1 cellular context compared by ENCODE assay signal in the genomic region with DNA sequence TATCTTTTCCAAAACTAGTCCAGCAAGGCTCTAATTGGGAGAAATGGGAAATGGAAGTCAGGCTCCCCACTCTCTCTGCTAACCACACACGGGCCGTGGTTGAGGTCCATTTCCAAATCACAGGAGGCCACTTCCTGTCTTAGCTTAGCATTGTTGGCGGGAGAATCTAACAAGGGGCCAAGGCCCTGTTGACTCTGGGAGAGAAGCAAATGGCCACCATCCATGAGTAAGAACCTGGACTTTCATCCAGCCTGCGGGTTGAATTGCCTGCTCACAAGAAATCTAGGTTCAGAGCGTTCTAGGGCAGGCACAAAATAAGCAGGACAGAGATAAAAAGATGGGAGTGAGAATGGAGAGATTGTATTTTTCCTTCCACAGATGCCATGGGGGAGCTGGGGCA.
TF ChIP-seq lines count a peak whose summit lies in the region.

No MANE protein-coding gene starts in this region.

TF ChIP-seq in HepG2, 621 proteins besides CTCF, POLR2A, EP300 and RAD21 (continued from another document and continues in another):
- TF ChIP-seq, protein P1, sequence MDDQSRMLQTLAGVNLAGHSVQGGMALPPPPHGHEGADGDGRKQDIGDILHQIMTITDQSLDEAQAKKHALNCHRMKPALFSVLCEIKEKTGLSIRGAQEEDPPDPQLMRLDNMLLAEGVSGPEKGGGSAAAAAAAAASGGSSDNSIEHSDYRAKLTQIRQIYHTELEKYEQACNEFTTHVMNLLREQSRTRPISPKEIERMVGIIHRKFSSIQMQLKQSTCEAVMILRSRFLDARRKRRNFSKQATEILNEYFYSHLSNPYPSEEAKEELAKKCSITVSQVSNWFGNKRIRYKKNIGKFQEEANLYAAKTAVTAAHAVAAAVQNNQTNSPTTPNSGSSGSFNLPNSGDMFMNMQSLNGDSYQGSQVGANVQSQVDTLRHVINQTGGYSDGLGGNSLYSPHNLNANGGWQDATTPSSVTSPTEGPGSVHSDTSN (CRISPR knock-in tag; IDR thresholded peaks at IDR 0.05; ENCODE audit: borderline replicate concordance): no peak
- TF ChIP-seq TCF12 (IDR thresholded peaks at IDR 0.05) (no peak), TCF12 (CRISPR knock-in tag; IDR thresholded peaks at IDR 0.05) (no peak), ZNF678 (CRISPR knock-in tag; IDR thresholded peaks at IDR 0.05) (no peak), ZNF605 (CRISPR knock-in tag; IDR thresholded peaks at IDR 0.05) (no peak), KAT2B (IDR thresholded peaks at IDR 0.05; ENCODE audit: borderline replicate concordance, low read depth, low read length) (no peak), ARNTL (CRISPR knock-in tag; IDR thresholded peaks at IDR 0.05) (no peak), ZNF773 (CRISPR knock-in tag; IDR thresholded peaks at IDR 0.05; ENCODE audit: borderline replicate concordance) (no peak), ZNF607 (CRISPR knock-in tag; IDR thresholded peaks at IDR 0.05; ENCODE audit: borderline replicate concordance) (no peak), ZNF75D (CRISPR knock-in tag; IDR thresholded peaks at IDR 0.05; ENCODE audit: borderline replicate concordance) (no peak), HMGA1 (CRISPR knock-in tag; conservative IDR thresholded peaks at IDR 0.05) (no peak), SP1 (IDR thresholded peaks at IDR 0.05) (no peak), SP1 (CRISPR knock-in tag; IDR thresholded peaks at IDR 0.05) (no peak), IKZF4 (CRISPR knock-in tag; IDR thresholded peaks at IDR 0.05; ENCODE audit: borderline replicate concordance, low read depth, not compliant biosample characterization) (no peak), ZNF652 (CRISPR knock-in tag; IDR thresholded peaks at IDR 0.05; ENCODE audit: borderline replicate concordance, low read depth) (no peak), SSRP1 (CRISPR knock-in tag; IDR thresholded peaks at IDR 0.05) (no peak), NR2F1 (CRISPR knock-in tag; IDR thresholded peaks at IDR 0.05) (no peak), ZBTB42 (CRISPR knock-in tag; IDR thresholded peaks at IDR 0.05) (no peak), CREM (IDR thresholded peaks at IDR 0.05) (peak; percentile 14; the same call in 1 of the 2 replicates), CREM (CRISPR knock-in tag; IDR thresholded peaks at IDR 0.05) (no peak), ZNF501 (CRISPR knock-in tag; IDR thresholded peaks at IDR 0.05) (0 out of 2 replicates have a peak, but pooled peaks have one; percentile 32), MXD4 (CRISPR knock-in tag; IDR thresholded peaks at IDR 0.05) (no peak), PPARG (CRISPR knock-in tag; conservative IDR thresholded peaks at IDR 0.05) (0 out of 2 replicates have a peak, but pooled peaks have one; percentile 11), HDAC1 (CRISPR knock-in tag; IDR thresholded peaks at IDR 0.05) (no peak), KLF9 (CRISPR knock-in tag; IDR thresholded peaks at IDR 0.05; ENCODE audit: low read depth) (no peak), ZMYM3 (CRISPR knock-in tag; IDR thresholded peaks at IDR 0.05) (no peak), NFRKB (IDR thresholded peaks at IDR 0.05) (no peak), RFX3 (CRISPR knock-in tag; IDR thresholded peaks at IDR 0.05) (no peak), GZF1 (CRISPR knock-in tag; IDR thresholded peaks at IDR 0.05) (no peak), ARHGAP35 (CRISPR knock-in tag; IDR thresholded peaks at IDR 0.05; ENCODE audit: borderline replicate concordance) (no peak), SOX6 (IDR thresholded peaks at IDR 0.05) (no peak), SOX6 (CRISPR knock-in tag; IDR thresholded peaks at IDR 0.05) (peak; percentile 49), ASH2L (IDR thresholded peaks at IDR 0.05; ENCODE audit: insufficient read length, low read depth, low read length) (no peak), NFYB (CRISPR knock-in tag; IDR thresholded peaks at IDR 0.05) (no peak), KDM2A (CRISPR knock-in tag; IDR thresholded peaks at IDR 0.05; ENCODE audit: borderline replicate concordance, low read depth) (no peak), GABPB1 (CRISPR knock-in tag; IDR thresholded peaks at IDR 0.05) (peak; percentile 41; the same call in 1 of the 2 replicates), ZNF33B (CRISPR knock-in tag; IDR thresholded peaks at IDR 0.05) (no peak)
- TF ChIP-seq, protein P2, sequence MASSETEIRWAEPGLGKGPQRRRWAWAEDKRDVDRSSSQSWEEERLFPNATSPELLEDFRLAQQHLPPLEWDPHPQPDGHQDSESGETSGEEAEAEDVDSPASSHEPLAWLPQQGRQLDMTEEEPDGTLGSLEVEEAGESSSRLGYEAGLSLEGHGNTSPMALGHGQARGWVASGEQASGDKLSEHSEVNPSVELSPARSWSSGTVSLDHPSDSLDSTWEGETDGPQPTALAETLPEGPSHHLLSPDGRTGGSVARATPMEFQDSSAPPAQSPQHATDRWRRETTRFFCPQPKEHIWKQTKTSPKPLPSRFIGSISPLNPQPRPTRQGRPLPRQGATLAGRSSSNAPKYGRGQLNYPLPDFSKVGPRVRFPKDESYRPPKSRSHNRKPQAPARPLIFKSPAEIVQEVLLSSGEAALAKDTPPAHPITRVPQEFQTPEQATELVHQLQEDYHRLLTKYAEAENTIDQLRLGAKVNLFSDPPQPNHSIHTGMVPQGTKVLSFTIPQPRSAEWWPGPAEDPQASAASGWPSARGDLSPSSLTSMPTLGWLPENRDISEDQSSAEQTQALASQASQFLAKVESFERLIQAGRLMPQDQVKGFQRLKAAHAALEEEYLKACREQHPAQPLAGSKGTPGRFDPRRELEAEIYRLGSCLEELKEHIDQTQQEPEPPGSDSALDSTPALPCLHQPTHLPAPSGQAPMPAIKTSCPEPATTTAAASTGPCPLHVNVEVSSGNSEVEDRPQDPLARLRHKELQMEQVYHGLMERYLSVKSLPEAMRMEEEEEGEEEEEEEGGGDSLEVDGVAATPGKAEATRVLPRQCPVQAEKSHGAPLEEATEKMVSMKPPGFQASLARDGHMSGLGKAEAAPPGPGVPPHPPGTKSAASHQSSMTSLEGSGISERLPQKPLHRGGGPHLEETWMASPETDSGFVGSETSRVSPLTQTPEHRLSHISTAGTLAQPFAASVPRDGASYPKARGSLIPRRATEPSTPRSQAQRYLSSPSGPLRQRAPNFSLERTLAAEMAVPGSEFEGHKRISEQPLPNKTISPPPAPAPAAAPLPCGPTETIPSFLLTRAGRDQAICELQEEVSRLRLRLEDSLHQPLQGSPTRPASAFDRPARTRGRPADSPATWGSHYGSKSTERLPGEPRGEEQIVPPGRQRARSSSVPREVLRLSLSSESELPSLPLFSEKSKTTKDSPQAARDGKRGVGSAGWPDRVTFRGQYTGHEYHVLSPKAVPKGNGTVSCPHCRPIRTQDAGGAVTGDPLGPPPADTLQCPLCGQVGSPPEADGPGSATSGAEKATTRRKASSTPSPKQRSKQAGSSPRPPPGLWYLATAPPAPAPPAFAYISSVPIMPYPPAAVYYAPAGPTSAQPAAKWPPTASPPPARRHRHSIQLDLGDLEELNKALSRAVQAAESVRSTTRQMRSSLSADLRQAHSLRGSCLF (CRISPR knock-in tag; IDR thresholded peaks at IDR 0.05; ENCODE audit: borderline replicate concordance): no peak
- TF ChIP-seq, protein P3, sequence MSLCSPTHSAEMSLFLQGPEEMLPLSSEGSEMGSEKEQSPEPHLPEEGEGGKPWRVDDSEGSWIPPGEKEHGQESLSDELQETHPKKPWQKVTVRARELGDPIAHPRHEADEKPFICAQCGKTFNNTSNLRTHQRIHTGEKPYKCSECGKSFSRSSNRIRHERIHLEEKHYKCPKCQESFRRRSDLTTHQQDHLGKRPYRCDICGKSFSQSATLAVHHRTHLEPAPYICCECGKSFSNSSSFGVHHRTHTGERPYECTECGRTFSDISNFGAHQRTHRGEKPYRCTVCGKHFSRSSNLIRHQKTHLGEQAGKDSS (CRISPR knock-in tag; IDR thresholded peaks at IDR 0.05; ENCODE audit: borderline replicate concordance, low read depth): no peak; the same call in 1 of the 2 replicates
- TF ChIP-seq, protein P4, sequence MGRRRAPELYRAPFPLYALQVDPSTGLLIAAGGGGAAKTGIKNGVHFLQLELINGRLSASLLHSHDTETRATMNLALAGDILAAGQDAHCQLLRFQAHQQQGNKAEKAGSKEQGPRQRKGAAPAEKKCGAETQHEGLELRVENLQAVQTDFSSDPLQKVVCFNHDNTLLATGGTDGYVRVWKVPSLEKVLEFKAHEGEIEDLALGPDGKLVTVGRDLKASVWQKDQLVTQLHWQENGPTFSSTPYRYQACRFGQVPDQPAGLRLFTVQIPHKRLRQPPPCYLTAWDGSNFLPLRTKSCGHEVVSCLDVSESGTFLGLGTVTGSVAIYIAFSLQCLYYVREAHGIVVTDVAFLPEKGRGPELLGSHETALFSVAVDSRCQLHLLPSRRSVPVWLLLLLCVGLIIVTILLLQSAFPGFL (CRISPR knock-in tag; IDR thresholded peaks at IDR 0.05): no peak
- TF ChIP-seq, protein P5, sequence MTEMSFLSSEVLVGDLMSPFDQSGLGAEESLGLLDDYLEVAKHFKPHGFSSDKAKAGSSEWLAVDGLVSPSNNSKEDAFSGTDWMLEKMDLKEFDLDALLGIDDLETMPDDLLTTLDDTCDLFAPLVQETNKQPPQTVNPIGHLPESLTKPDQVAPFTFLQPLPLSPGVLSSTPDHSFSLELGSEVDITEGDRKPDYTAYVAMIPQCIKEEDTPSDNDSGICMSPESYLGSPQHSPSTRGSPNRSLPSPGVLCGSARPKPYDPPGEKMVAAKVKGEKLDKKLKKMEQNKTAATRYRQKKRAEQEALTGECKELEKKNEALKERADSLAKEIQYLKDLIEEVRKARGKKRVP (CRISPR knock-in tag; IDR thresholded peaks at IDR 0.05): no peak
- TF ChIP-seq, protein P6, sequence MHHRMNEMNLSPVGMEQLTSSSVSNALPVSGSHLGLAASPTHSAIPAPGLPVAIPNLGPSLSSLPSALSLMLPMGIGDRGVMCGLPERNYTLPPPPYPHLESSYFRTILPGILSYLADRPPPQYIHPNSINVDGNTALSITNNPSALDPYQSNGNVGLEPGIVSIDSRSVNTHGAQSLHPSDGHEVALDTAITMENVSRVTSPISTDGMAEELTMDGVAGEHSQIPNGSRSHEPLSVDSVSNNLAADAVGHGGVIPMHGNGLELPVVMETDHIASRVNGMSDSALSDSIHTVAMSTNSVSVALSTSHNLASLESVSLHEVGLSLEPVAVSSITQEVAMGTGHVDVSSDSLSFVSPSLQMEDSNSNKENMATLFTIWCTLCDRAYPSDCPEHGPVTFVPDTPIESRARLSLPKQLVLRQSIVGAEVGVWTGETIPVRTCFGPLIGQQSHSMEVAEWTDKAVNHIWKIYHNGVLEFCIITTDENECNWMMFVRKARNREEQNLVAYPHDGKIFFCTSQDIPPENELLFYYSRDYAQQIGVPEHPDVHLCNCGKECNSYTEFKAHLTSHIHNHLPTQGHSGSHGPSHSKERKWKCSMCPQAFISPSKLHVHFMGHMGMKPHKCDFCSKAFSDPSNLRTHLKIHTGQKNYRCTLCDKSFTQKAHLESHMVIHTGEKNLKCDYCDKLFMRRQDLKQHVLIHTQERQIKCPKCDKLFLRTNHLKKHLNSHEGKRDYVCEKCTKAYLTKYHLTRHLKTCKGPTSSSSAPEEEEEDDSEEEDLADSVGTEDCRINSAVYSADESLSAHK (CRISPR knock-in tag; IDR thresholded peaks at IDR 0.05; ENCODE audit: borderline replicate concordance): no peak
- TF ChIP-seq, protein P7, sequence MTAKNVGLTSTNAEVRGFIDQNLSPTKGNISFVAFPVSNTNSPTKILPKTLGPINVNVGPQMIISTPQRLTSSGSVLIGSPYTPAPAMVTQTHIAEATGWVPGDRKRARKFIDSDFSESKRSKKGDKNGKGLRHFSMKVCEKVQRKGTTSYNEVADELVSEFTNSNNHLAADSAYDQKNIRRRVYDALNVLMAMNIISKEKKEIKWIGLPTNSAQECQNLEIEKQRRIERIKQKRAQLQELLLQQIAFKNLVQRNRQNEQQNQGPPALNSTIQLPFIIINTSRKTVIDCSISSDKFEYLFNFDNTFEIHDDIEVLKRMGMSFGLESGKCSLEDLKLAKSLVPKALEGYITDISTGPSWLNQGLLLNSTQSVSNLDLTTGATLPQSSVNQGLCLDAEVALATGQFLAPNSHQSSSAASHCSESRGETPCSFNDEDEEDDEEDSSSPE (CRISPR knock-in tag; IDR thresholded peaks at IDR 0.05): no peak
- TF ChIP-seq, protein P8, sequence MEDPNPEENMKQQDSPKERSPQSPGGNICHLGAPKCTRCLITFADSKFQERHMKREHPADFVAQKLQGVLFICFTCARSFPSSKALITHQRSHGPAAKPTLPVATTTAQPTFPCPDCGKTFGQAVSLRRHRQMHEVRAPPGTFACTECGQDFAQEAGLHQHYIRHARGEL (CRISPR knock-in tag; IDR thresholded peaks at IDR 0.05): no peak
- TF ChIP-seq, protein P9, sequence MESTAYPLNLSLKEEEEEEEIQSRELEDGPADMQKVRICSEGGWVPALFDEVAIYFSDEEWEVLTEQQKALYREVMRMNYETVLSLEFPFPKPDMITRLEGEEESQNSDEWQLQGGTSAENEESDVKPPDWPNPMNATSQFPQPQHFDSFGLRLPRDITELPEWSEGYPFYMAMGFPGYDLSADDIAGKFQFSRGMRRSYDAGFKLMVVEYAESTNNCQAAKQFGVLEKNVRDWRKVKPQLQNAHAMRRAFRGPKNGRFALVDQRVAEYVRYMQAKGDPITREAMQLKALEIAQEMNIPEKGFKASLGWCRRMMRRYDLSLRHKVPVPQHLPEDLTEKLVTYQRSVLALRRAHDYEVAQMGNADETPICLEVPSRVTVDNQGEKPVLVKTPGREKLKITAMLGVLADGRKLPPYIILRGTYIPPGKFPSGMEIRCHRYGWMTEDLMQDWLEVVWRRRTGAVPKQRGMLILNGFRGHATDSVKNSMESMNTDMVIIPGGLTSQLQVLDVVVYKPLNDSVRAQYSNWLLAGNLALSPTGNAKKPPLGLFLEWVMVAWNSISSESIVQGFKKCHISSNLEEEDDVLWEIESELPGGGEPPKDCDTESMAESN (CRISPR knock-in tag; conservative IDR thresholded peaks at IDR 0.05): no peak
- TF ChIP-seq, protein P10, sequence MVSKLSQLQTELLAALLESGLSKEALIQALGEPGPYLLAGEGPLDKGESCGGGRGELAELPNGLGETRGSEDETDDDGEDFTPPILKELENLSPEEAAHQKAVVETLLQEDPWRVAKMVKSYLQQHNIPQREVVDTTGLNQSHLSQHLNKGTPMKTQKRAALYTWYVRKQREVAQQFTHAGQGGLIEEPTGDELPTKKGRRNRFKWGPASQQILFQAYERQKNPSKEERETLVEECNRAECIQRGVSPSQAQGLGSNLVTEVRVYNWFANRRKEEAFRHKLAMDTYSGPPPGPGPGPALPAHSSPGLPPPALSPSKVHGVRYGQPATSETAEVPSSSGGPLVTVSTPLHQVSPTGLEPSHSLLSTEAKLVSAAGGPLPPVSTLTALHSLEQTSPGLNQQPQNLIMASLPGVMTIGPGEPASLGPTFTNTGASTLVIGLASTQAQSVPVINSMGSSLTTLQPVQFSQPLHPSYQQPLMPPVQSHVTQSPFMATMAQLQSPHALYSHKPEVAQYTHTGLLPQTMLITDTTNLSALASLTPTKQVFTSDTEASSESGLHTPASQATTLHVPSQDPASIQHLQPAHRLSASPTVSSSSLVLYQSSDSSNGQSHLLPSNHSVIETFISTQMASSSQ (IDR thresholded peaks at IDR 0.05; ENCODE audit: low read depth): no peak
- TF ChIP-seq, protein P10 (CRISPR knock-in tag; IDR thresholded peaks at IDR 0.05; ENCODE audit: borderline replicate concordance): no peak
